ENCODE assay signal across 15 cellular contexts in the genomic region with DNA sequence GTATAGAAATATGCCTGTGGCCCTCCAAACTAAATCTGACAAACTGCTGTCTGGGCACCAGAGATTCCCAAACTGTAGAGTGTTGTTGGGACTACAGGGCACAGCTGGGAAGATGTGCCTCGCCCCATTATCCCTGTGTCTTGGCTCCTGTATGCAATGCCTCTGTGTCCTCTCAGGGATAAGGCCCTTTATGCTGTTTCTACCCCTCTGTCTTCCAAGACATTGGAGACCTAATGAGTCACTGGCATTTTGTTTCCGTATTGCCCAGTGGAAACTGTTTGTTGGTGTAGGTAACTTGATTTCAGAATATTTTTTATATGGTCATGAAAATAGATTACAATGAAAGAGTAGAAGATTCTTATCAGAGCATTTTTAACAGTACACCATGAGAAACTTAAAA.
DNase-seq lines count a peak whose midpoint lies in the region; ATAC-seq and TF ChIP-seq lines count a peak whose summit lies in the region.
"Had no signal": no experiment of that assay in that cellular context is flagged by ENCODE, and none has a peak within 500 bp of the region (broad histone marks: within the 10 kb centered on the region; RNA-seq: fewer than 3 reads in every experiment).

No MANE protein-coding gene starts in this region.

- H3K36me3 ChIP-seq in smooth muscle cell (ENCODE audit: low read depth): no peaks in the 10 kb centered on the region
- H3K36me3 ChIP-seq in Karpas-422 (ENCODE audit: insufficient read depth, low read length): no peaks in the 10 kb centered on the region

- H3K4me2 ChIP-seq in smooth muscle cell (no peak overlapping the region), Karpas-422 (ENCODE audit: low read depth, low read length, poor library complexity, severe bottlenecking) (no peak overlapping the region)

- H3K27ac ChIP-seq in smooth muscle cell (ENCODE audit: low read depth) (peak overlapping the region; percentile 32), Karpas-422 (ENCODE audit: low read length) (no peak overlapping the region)

- peaks cover 4% of the 10 kb centered on the region for H3F3A ChIP-seq in smooth muscle cell (ENCODE audit: low read depth)

- H3K27me3 ChIP-seq in smooth muscle cell (ENCODE audit: low read depth) (no peaks in the 10 kb centered on the region), Karpas-422 (ENCODE audit: low read length) (no peaks in the 10 kb centered on the region)

- H4K20me1 ChIP-seq in smooth muscle cell (ENCODE audit: low read depth) (peaks cover 99% of the 10 kb centered on the region), Karpas-422 (ENCODE audit: insufficient read depth, low read depth, low read length) (no peaks in the 10 kb centered on the region)

- no peak overlapping the region for H2AFZ ChIP-seq in smooth muscle cell (ENCODE audit: low read depth)
- no peak overlapping the region for H2AFZ ChIP-seq in Karpas-422 (ENCODE audit: low read length)

- DNase-seq in LHCN-M2 (ENCODE audit: low read depth) (peak; percentile 38), astrocyte of the hippocampus (ENCODE audit: low read depth, low spot score) (peak; percentile 39), iris pigment epithelial cell (ENCODE audit: low read depth) (peak; percentile 49), smooth muscle cell (lab: John Stamatoyannopoulos, UW; ENCODE audit: unreplicated experiment) (no peak), Karpas-422 (no peak)
- DNase-seq in activated CD8-positive, alpha-beta memory T cell treated with anti-CD3 and anti-CD28 coated beads, Interleukin-2, amount 50 U/mL, for 48 hours: no peak
- DNase-seq: COR-L47, HFFc6, NCI-H1436 treated with DMSO at 0.1 percent for 48 hours, NCI-H2081, NCI-H748 treated with DMSO at 0.1 percent for 48 hours, OCI-M1, RPMI8226, SIG-M5 had no signal

- H3K4me1 ChIP-seq in smooth muscle cell (ENCODE audit: low read depth) (peaks cover 4% of the 10 kb centered on the region), Karpas-422 (ENCODE audit: low read length) (no peaks in the 10 kb centered on the region)

- ATAC-seq in GM19324 (IDR thresholded peaks at IDR 0.05; ENCODE audit: low FRiP score, unreplicated experiment): no peak

- H3K9me3 ChIP-seq in smooth muscle cell (replicated peaks; ENCODE audit: low read depth): no peaks in the 10 kb centered on the region
- H3K9me3 ChIP-seq in Karpas-422 (ENCODE audit: low read length): no peaks in the 10 kb centered on the region

- H3K79me2 ChIP-seq in smooth muscle cell (ENCODE audit: low read depth): peaks cover 37% of the 10 kb centered on the region
- no peaks in the 10 kb centered on the region for H3K79me2 ChIP-seq in Karpas-422 (ENCODE audit: low read length)

- H3K9me2 ChIP-seq in Karpas-422 (replicated peaks; ENCODE audit: insufficient read depth, low read length): no peaks in the 10 kb centered on the region

- H3K4me3 ChIP-seq in smooth muscle cell: no peak overlapping the region
- no peak overlapping the region for H3K4me3 ChIP-seq in Karpas-422 (ENCODE audit: low read length)

- WGBS in smooth muscle cell (ENCODE audit: low lambda C conversion rate): 74% methylated on average over 2 of the region's 2 CpGs

- H3K9ac ChIP-seq in smooth muscle cell (ENCODE audit: low read depth): no peak overlapping the region
- H3K9ac ChIP-seq in Karpas-422 (ENCODE audit: low read length): no peak overlapping the region

- TF ChIP-seq CTCF in smooth muscle cell (IDR thresholded peaks at IDR 0.05; ENCODE audit: borderline replicate concordance, insufficient read depth, poor library complexity, severe bottlenecking): no peak

Comparison
In these comparisons a context has a peak if more than half of its experiments do, and no peak if none do; other contexts are left out.
1. DNase-seq: peak in LHCN-M2 (single experiment), astrocyte of the hippocampus (single experiment) and iris pigment epithelial cell (single experiment); none in smooth muscle cell (single experiment), activated CD8-positive, alpha-beta memory T cell treated with anti-CD3 and anti-CD28 coated beads, Interleukin-2, amount 50 U/mL, for 48 hours (single experiment) and Karpas-422 (single experiment).